ENCODE assay signal across 1 cellular context in genomic region chr2:43773876-43774613, GRCh38.
TF ChIP-seq lines count a peak whose summit lies in the region.

TSS of gene DYNC2LI1 (plus strand) at chr2:43774039. CDS start at chr2:43774139, 100 bp downstream.

TF ChIP-seq in K562, 482 proteins besides CTCF, POLR2A, EP300 and RAD21 (continued from another document and continues in another):
- TF ChIP-seq RREB1 (CRISPR knock-in tag; IDR thresholded peaks at IDR 0.05) (0 out of 2 replicates have a peak, but pooled peaks have one; percentile 47), E2F1 (CRISPR knock-in tag; IDR thresholded peaks at IDR 0.05) (peak; percentile 42; the same call in 1 of the 2 replicates), TBP (optimal IDR thresholded peaks at IDR 0.05; ENCODE audit: low read depth, low read length) (peak; percentile 30), ZNF282 (CRISPR knock-in tag; IDR thresholded peaks at IDR 0.05) (no peak), TAL1 (IDR thresholded peaks at IDR 0.05) (no peak), KDM2B (CRISPR knock-in tag; IDR thresholded peaks at IDR 0.05) (no peak), NBN (IDR thresholded peaks at IDR 0.05; ENCODE audit: low read depth) (no peak), MNT (conservative IDR thresholded peaks at IDR 0.05) (peak; percentile 47 to 71; a peak in 3 of 4 replicates), MCM7 (IDR thresholded peaks at IDR 0.05) (no peak), CTBP1 (IDR thresholded peaks at IDR 0.05; ENCODE audit: borderline replicate concordance) (peak; percentile 66; the same call in 1 of the 2 replicates), CXXC5 (CRISPR knock-in tag; IDR thresholded peaks at IDR 0.05) (peak; percentile 85), HEY1 (CRISPR knock-in tag; IDR thresholded peaks at IDR 0.05; ENCODE audit: borderline replicate concordance) (no peak; the same call in 1 of the 2 replicates), KLF13 (tag; IDR thresholded peaks at IDR 0.05; ENCODE audit: borderline replicate concordance, low read depth) (no peak), NCOA6 (IDR thresholded peaks at IDR 0.05) (peak; percentile 56), ZBTB11 (CRISPR knock-in tag; IDR thresholded peaks at IDR 0.05) (no peak; a peak in 1 of 6 replicates), CBX2 (IDR thresholded peaks at IDR 0.05; ENCODE audit: insufficient read depth, low read length, poor library complexity, severe bottlenecking) (no peak), FUS (optimal IDR thresholded peaks at IDR 0.05; ENCODE audit: low read depth, low read length) (no peak), STAT5B (CRISPR knock-in tag; IDR thresholded peaks at IDR 0.05) (no peak), HDAC2 (IDR thresholded peaks at IDR 0.05) (peak; percentile 62; the same call in 1 of the 2 replicates), ZNF609 (CRISPR knock-in tag; IDR thresholded peaks at IDR 0.05; ENCODE audit: borderline replicate concordance) (no peak), CCAR2 (IDR thresholded peaks at IDR 0.05; ENCODE audit: low read depth, low read length) (no peak), GABPA (tag; conservative IDR thresholded peaks at IDR 0.05; ENCODE audit: low read depth) (peak; percentile 81), LCOR (CRISPR knock-in tag; IDR thresholded peaks at IDR 0.05) (no peak), ZNF134 (CRISPR knock-in tag; conservative IDR thresholded peaks at IDR 0.05) (no peak), SIX5 (IDR thresholded peaks at IDR 0.05; ENCODE audit: borderline replicate concordance in 1 of 2, insufficient read depth in 1 of 2, low read depth in 1 of 2, low read length in 2 of 2) (peak; percentile 95 to 97), ERF (CRISPR knock-in tag; IDR thresholded peaks at IDR 0.05) (no peak), SMAD2 (IDR thresholded peaks at IDR 0.05; ENCODE audit: low read depth, low read length) (no peak), PTBP1 (IDR thresholded peaks at IDR 0.05; ENCODE audit: low read depth, low read length) (no peak), ZNF395 (CRISPR knock-in tag; IDR thresholded peaks at IDR 0.05) (peak; percentile 31; the same call in 1 of the 2 replicates), ZNF583 (CRISPR knock-in tag; IDR thresholded peaks at IDR 0.05) (0 out of 2 replicates have a peak, but pooled peaks have one; percentile 17), PPARD (CRISPR knock-in tag; IDR thresholded peaks at IDR 0.05) (no peak), JUND (IDR thresholded peaks at IDR 0.05; ENCODE audit: borderline replicate concordance, low read depth, low read length) (peak; percentile 48; the same call in 1 of the 2 replicates), JUND (tag; IDR thresholded peaks at IDR 0.05; ENCODE audit: borderline replicate concordance, low read depth, low read length) (no peak; the same call in 2 of the 3 replicates), CREB1 (IDR thresholded peaks at IDR 0.05) (peak; percentile 97), CREB1 (CRISPR knock-in tag; IDR thresholded peaks at IDR 0.05) (peak; percentile 97), ZNF398 (CRISPR knock-in tag; IDR thresholded peaks at IDR 0.05) (no peak), CHD1 (IDR thresholded peaks at IDR 0.05; ENCODE audit: low read length) (no peak), MECOM (CRISPR knock-in tag; IDR thresholded peaks at IDR 0.05) (no peak), BCOR (IDR thresholded peaks at IDR 0.05) (no peak; the same call in 1 of the 2 replicates), RUNX1 (IDR thresholded peaks at IDR 0.05; ENCODE audit: low read depth) (no peak), ZNF717 (CRISPR knock-in tag; IDR thresholded peaks at IDR 0.05) (no peak), CAMTA2 (CRISPR knock-in tag; conservative IDR thresholded peaks at IDR 0.05) (no peak), RCOR1 (IDR thresholded peaks at IDR 0.05; ENCODE audit: borderline replicate concordance in 1 of 2, low read depth in 2 of 2, low read length in 2 of 2) (peak in 1 of 2 experiments; percentile 7; a peak in 1 of 4 replicates), NR2C2 (CRISPR knock-in tag; IDR thresholded peaks at IDR 0.05) (0 out of 2 replicates have a peak, but pooled peaks have one; percentile 34), NR2C2 (tag; IDR thresholded peaks at IDR 0.05) (peak; percentile 95), ELF4 (CRISPR knock-in tag; IDR thresholded peaks at IDR 0.05) (no peak), ZNF699 (CRISPR knock-in tag; IDR thresholded peaks at IDR 0.05; ENCODE audit: insufficient replicate concordance) (no peak)
